Comparison of ENCODE assay signal across 8 cellular contexts in genomic region chr6:45663181-45664180, GRCh38.
A peak's percentile ranks its signal among the peaks of the same experiment; 100 is the strongest.
DNase-seq lines count a peak whose midpoint lies in the region; ATAC-seq and TF ChIP-seq lines count a peak whose summit lies in the region.

No MANE protein-coding gene starts in this region.

- no peaks in the 10 kb centered on the region for H3K9me3 Mint-ChIP-seq in IgD-negative memory B cell

- H3K36me3 ChIP-seq in hepatocyte (replicated peaks; ENCODE audit: insufficient read depth, low read depth) (no peaks in the 10 kb centered on the region), smooth muscle cell (ENCODE audit: low read depth) (no peaks in the 10 kb centered on the region), osteoblast (ENCODE audit: insufficient read depth, low read length) (no peaks in the 10 kb centered on the region)

- H3K27ac Mint-ChIP-seq in IgD-negative memory B cell, result peak overlapping the region in 1 of 3 donors; percentile 74

- peak overlapping the region; percentile 68 to 91 (median 76) for H3K4me3 Mint-ChIP-seq in IgD-negative memory B cell

- WGBS in hepatocyte (ENCODE audit: low lambda C conversion rate, missing lambda C conversion rate), result 14% methylated on average over 70 of the region's 91 CpGs
- 10% methylated on average over 66 of the region's 91 CpGs for WGBS in smooth muscle cell (ENCODE audit: low lambda C conversion rate)

- H3K9me2 ChIP-seq in hepatocyte (replicated peaks; ENCODE audit: insufficient read depth), result no peaks in the 10 kb centered on the region

- DNase-seq in activated gamma-delta T cell treated with Interleukin-2 at 50 U/mL for 16 hours, result peak; percentile 36
- peak; percentile 44 for DNase-seq in hepatocyte (ENCODE audit: low spot score)
- no peak for DNase-seq in smooth muscle cell (lab: John Stamatoyannopoulos, UW; ENCODE audit: unreplicated experiment)
- DNase-seq in SKM-1 (lab: John Stamatoyannopoulos, UW; ENCODE audit: unreplicated experiment), result no peak
- DNase-seq in osteoblast (ENCODE audit: insufficient read length, low spot score, missing footprints), result no peak

- H3K4me3 ChIP-seq in hepatocyte, result peak overlapping the region; percentile 18
- peak overlapping the region; percentile 42 for H3K4me3 ChIP-seq in smooth muscle cell
- no peak overlapping the region for H3K4me3 ChIP-seq in osteoblast (ENCODE audit: insufficient read depth, low read length)

- no peaks in the 10 kb centered on the region for H3F3A ChIP-seq in smooth muscle cell (ENCODE audit: low read depth)

- TF ChIP-seq CTCF in hepatocyte (IDR thresholded peaks at IDR 0.05; ENCODE audit: poor library complexity) (no peak), smooth muscle cell (IDR thresholded peaks at IDR 0.05; ENCODE audit: borderline replicate concordance, insufficient read depth, poor library complexity, severe bottlenecking) (peak; percentile 4), osteoblast (IDR thresholded peaks at IDR 0.05; ENCODE audit: extremely low read depth, low read depth, low read length) (no peak)

- H3K36me3 Mint-ChIP-seq in IgD-negative memory B cell, result no peaks in the 10 kb centered on the region

- H3K27me3 Mint-ChIP-seq in IgD-negative memory B cell, result peaks cover 31% of the 10 kb centered on the region

- peak overlapping the region; percentile 60 for H2AFZ ChIP-seq in hepatocyte
- peak overlapping the region; percentile 82 for H2AFZ ChIP-seq in smooth muscle cell (ENCODE audit: low read depth)
- H2AFZ ChIP-seq in osteoblast (ENCODE audit: low read length), result no peak overlapping the region

- no peaks in the 10 kb centered on the region for H3K79me2 ChIP-seq in hepatocyte
- H3K79me2 ChIP-seq in smooth muscle cell (ENCODE audit: low read depth), result no peaks in the 10 kb centered on the region
- H3K79me2 ChIP-seq in osteoblast (ENCODE audit: insufficient read depth, low read length), result no peaks in the 10 kb centered on the region

- H3K9ac ChIP-seq in smooth muscle cell (ENCODE audit: low read depth), result no peak overlapping the region

- H4K20me1 ChIP-seq in hepatocyte (ENCODE audit: insufficient read depth, poor library complexity, severe bottlenecking) (no peaks in the 10 kb centered on the region), smooth muscle cell (ENCODE audit: low read depth) (no peaks in the 10 kb centered on the region), osteoblast (ENCODE audit: insufficient read depth, low read length) (no peaks in the 10 kb centered on the region)

- ATAC-seq in GM18861 (IDR thresholded peaks at IDR 0.05; ENCODE audit: unreplicated experiment), result no peak
- ATAC-seq in HG03342 (IDR thresholded peaks at IDR 0.05; ENCODE audit: unreplicated experiment), result no peak

- H3K27ac ChIP-seq in hepatocyte (no peak overlapping the region), smooth muscle cell (ENCODE audit: low read depth) (no peak overlapping the region), osteoblast (ENCODE audit: low read depth, low read length) (no peak overlapping the region)

- peaks cover 22 to 50% (median 38%) of the 10 kb centered on the region in 3 donors for H3K4me1 Mint-ChIP-seq in IgD-negative memory B cell

- H3K4me1 ChIP-seq in hepatocyte (ENCODE audit: insufficient read depth), result peaks cover 8% of the 10 kb centered on the region
- peaks cover 10% of the 10 kb centered on the region for H3K4me1 ChIP-seq in smooth muscle cell (ENCODE audit: low read depth)
- peaks cover 4% of the 10 kb centered on the region for H3K4me1 ChIP-seq in osteoblast (ENCODE audit: insufficient read depth, low read length)

- peaks cover 61% of the 10 kb centered on the region for H3K27me3 ChIP-seq in hepatocyte
- H3K27me3 ChIP-seq in smooth muscle cell (ENCODE audit: low read depth), result peaks cover 14% of the 10 kb centered on the region
- H3K27me3 ChIP-seq in osteoblast (ENCODE audit: insufficient read depth, low read length), result no peaks in the 10 kb centered on the region

- H3K4me2 ChIP-seq in hepatocyte (peak overlapping the region; percentile 82), smooth muscle cell (peak overlapping the region; percentile 90), osteoblast (ENCODE audit: insufficient read depth, low read length) (no peak overlapping the region)

- no peaks in the 10 kb centered on the region for H3K9me3 ChIP-seq in hepatocyte (ENCODE audit: low read depth)
- no peaks in the 10 kb centered on the region for H3K9me3 ChIP-seq in smooth muscle cell (replicated peaks; ENCODE audit: low read depth)
- no peaks in the 10 kb centered on the region for H3K9me3 ChIP-seq in osteoblast (ENCODE audit: low read depth, low read length)

Comparison
In these comparisons a context has a peak if more than half of its experiments do, and no peak if none do; other contexts are left out.
1. DNase-seq: peak in activated gamma-delta T cell treated with Interleukin-2 at 50 U/mL for 16 hours (single experiment) and hepatocyte (single experiment); none in smooth muscle cell (single experiment), SKM-1 (single experiment) and osteoblast (single experiment).